ENCODE assay signal across 9 cellular contexts in the genomic region with DNA sequence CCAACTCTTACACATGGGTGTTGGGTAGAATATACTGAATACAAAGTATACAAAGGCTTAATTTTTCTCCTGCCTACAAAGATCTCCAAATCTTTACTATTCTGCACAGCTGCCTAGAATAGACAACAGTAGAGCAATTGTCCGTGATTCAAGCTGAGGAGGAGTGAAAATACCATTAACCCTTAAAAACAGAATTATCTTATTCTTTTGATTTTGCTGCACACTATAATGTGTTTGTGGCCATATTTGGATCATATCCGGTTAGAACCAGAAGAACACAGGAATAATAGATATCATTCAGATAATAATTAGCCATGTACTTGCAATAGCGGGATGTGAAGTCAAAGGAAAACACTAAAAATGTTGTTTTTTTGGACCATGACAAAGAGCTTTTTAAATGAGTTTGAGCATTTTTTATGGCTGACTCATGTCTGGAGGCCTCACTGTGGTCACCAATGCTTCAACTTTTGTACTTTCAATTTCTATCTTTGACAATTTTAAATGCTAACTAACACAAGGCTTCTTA.
A peak's percentile ranks its signal among the peaks of the same experiment; 100 is the strongest.
DNase-seq lines count a peak whose midpoint lies in the region; ATAC-seq lines count a peak whose summit lies in the region.
"Had no signal": no experiment of that assay in that cellular context is flagged by ENCODE, and none has a peak within 500 bp of the region (broad histone marks: within the 10 kb centered on the region; RNA-seq: fewer than 3 reads in every experiment).

No MANE protein-coding gene starts in this region.

- no peak overlapping the region for H3K4me3 Mint-ChIP-seq in activated T-helper 1 cell treated with anti-CD3 and anti-CD28 coated beads, Interleukin-12 subunit alpha, Interleukin-12 subunit beta, Interleukin-2, Interleukin-4 antibody, amounts not matched to agents 30 ng/mL and 10 ng/mL and 1 ng/mL, durations not matched to agents 14 hours and 24 hours and 36 hours
- H3K4me3 Mint-ChIP-seq in stimulated activated memory B cell treated with anti-CD40 and anti-IgM and Interleukin-4, amounts not matched to agents 10 μg/mL and 1 μg/mL and 100 μg/mL, for 72 hours = no peak overlapping the region

- in situ Hi-C loops in SK-MEL-5 (cut with HindIII; ENCODE audit: low pct_unique_long_range_greater_than_20kb, low sequenced_read_pairs) = loop anchor here (25.0 kb wide), 1 partner anchor 112 kb away; no protein-coding TSS in a partner anchor

- H3K27ac Mint-ChIP-seq in activated T-helper 1 cell treated with anti-CD3 and anti-CD28 coated beads, Interleukin-12 subunit alpha, Interleukin-12 subunit beta, Interleukin-2, Interleukin-4 antibody, amounts not matched to agents 30 ng/mL and 10 ng/mL and 1 ng/mL, durations not matched to agents 14 hours and 24 hours and 36 hours = no peak overlapping the region
- H3K27ac Mint-ChIP-seq in stimulated activated memory B cell treated with anti-CD40 and anti-IgM and Interleukin-4, amounts not matched to agents 10 μg/mL and 1 μg/mL and 100 μg/mL, for 72 hours = no peak overlapping the region

- peak; percentile 99 for DNase-seq in SK-MEL-5 (ENCODE audit: low read depth, low spot score)
- peak; percentile 88 for DNase-seq in medulla oblongata (ENCODE audit: extremely low spot score)
- DNase-seq in DMS153 treated with DMSO at 0.1 percent for 48 hours (lab: John Stamatoyannopoulos, UW; ENCODE audit: unreplicated experiment) = no peak
- no peak for DNase-seq in activated T-helper 1 cell treated with anti-CD3 and anti-CD28 coated beads, Interleukin-12 subunit alpha, Interleukin-12 subunit beta, Interleukin-2, Interleukin-4 antibody, amounts not matched to agents 30 ng/mL and 10 ng/mL and 1 ng/mL, durations not matched to agents 14 hours and 24 hours and 36 hours (ENCODE audit: low spot score)
- no peak for DNase-seq in DMS53 (lab: John Stamatoyannopoulos, UW)
- DNase-seq: heart left ventricle had no signal

- no peaks in the 10 kb centered on the region for H3K9me3 Mint-ChIP-seq in activated T-helper 1 cell treated with anti-CD3 and anti-CD28 coated beads, Interleukin-12 subunit alpha, Interleukin-12 subunit beta, Interleukin-2, Interleukin-4 antibody, amounts not matched to agents 30 ng/mL and 10 ng/mL and 1 ng/mL, durations not matched to agents 14 hours and 24 hours and 36 hours
- H3K9me3 Mint-ChIP-seq in stimulated activated memory B cell treated with anti-CD40 and anti-IgM and Interleukin-4, amounts not matched to agents 10 μg/mL and 1 μg/mL and 100 μg/mL, for 72 hours = no peaks in the 10 kb centered on the region

- no peaks in the 10 kb centered on the region for H3K36me3 Mint-ChIP-seq in activated T-helper 1 cell treated with anti-CD3 and anti-CD28 coated beads, Interleukin-12 subunit alpha, Interleukin-12 subunit beta, Interleukin-2, Interleukin-4 antibody, amounts not matched to agents 30 ng/mL and 10 ng/mL and 1 ng/mL, durations not matched to agents 14 hours and 24 hours and 36 hours (ENCODE audit: low read depth)
- H3K36me3 Mint-ChIP-seq in stimulated activated memory B cell treated with anti-CD40 and anti-IgM and Interleukin-4, amounts not matched to agents 10 μg/mL and 1 μg/mL and 100 μg/mL, for 72 hours = no peaks in the 10 kb centered on the region

- ATAC-seq in GM18520 (IDR thresholded peaks at IDR 0.05; ENCODE audit: unreplicated experiment) (peak; percentile 83), HG02885 (IDR thresholded peaks at IDR 0.05; ENCODE audit: poor library complexity, unreplicated experiment) (peak; percentile 86)
- ATAC-seq in stimulated activated memory B cell treated with anti-CD40 and anti-IgM and Interleukin-4, amounts not matched to agents 10 μg/mL and 1 μg/mL and 100 μg/mL, for 72 hours = no peak

- no peaks in the 10 kb centered on the region for H3K4me1 Mint-ChIP-seq in activated T-helper 1 cell treated with anti-CD3 and anti-CD28 coated beads, Interleukin-12 subunit alpha, Interleukin-12 subunit beta, Interleukin-2, Interleukin-4 antibody, amounts not matched to agents 30 ng/mL and 10 ng/mL and 1 ng/mL, durations not matched to agents 14 hours and 24 hours and 36 hours (ENCODE audit: low read depth)
- H3K4me1 Mint-ChIP-seq in stimulated activated memory B cell treated with anti-CD40 and anti-IgM and Interleukin-4, amounts not matched to agents 10 μg/mL and 1 μg/mL and 100 μg/mL, for 72 hours = peaks cover 6% of the 10 kb centered on the region

- intact Hi-C loops in activated T-helper 1 cell treated with anti-CD3 and anti-CD28 coated beads, Interleukin-12 subunit alpha, Interleukin-12 subunit beta, Interleukin-2, Interleukin-4 antibody, amounts not matched to agents 30 ng/mL and 10 ng/mL and 1 ng/mL, durations not matched to agents 14 hours and 24 hours and 36 hours (cut with micrococcal nuclease) = no loop called here

- no peaks in the 10 kb centered on the region for H3K27me3 Mint-ChIP-seq in activated T-helper 1 cell treated with anti-CD3 and anti-CD28 coated beads, Interleukin-12 subunit alpha, Interleukin-12 subunit beta, Interleukin-2, Interleukin-4 antibody, amounts not matched to agents 30 ng/mL and 10 ng/mL and 1 ng/mL, durations not matched to agents 14 hours and 24 hours and 36 hours (ENCODE audit: insufficient read depth)
- H3K27me3 Mint-ChIP-seq in stimulated activated memory B cell treated with anti-CD40 and anti-IgM and Interleukin-4, amounts not matched to agents 10 μg/mL and 1 μg/mL and 100 μg/mL, for 72 hours = no peaks in the 10 kb centered on the region

Comparison
In these comparisons a context has a peak if more than half of its experiments do, and no peak if none do; other contexts are left out.
1. DNase-seq: peak in SK-MEL-5 (single experiment) and medulla oblongata (single experiment); none in DMS153 treated with DMSO at 0.1 percent for 48 hours (single experiment), activated T-helper 1 cell treated with anti-CD3 and anti-CD28 coated beads, Interleukin-12 subunit alpha, Interleukin-12 subunit beta, Interleukin-2, Interleukin-4 antibody, amounts not matched to agents 30 ng/mL and 10 ng/mL and 1 ng/mL, durations not matched to agents 14 hours and 24 hours and 36 hours (single experiment) and DMS53 (single experiment).